In genomic region chr1:205226868-205227583, GRCh38 we compare ENCODE assay signal across 8 cellular contexts. TPM values are rescaled to one million over a fixed set of nuclear protein-coding genes. Genes with fewer than 3 reads are reported as not detected.
DNase-seq lines count a peak whose midpoint lies in the region; ATAC-seq and TF ChIP-seq lines count a peak whose summit lies in the region.

No MANE protein-coding gene starts in this region.

- intact Hi-C loops in colonic mucosa (cut with DNase I), result no loop called here
- intact Hi-C loops in aorta (cut with DNase I), result no loop called here

- ATAC-seq in aorta (ENCODE audit: low FRiP score), result no peak
- ATAC-seq in GM18907 (IDR thresholded peaks at IDR 0.05; ENCODE audit: unreplicated experiment), result no peak

- DNase-seq in NCI-H1092 treated with DMSO at 0.1 percent for 48 hours (lab: John Stamatoyannopoulos, UW) (peak; percentile 43), NCI-H1092 (lab: John Stamatoyannopoulos, UW) (no peak), colonic mucosa (no peak), aorta (no peak), SKM-1 treated with dmso at 0.1 percent for 144 hours (lab: John Stamatoyannopoulos, UW; ENCODE audit: unreplicated experiment) (no peak)

- no peaks in the 10 kb centered on the region for H3K9me2 ChIP-seq in OCI-LY1 (ENCODE audit: low read depth, low read length)

- peaks cover 36% of the 10 kb centered on the region for H3K4me1 ChIP-seq in OCI-LY1 (ENCODE audit: insufficient read depth, low read length, severe bottlenecking)
- peaks cover 18% of the 10 kb centered on the region for H3K4me1 ChIP-seq in colonic mucosa
- H3K4me1 ChIP-seq in mononuclear cell (ENCODE audit: insufficient read depth, low read length), result peaks cover 36% of the 10 kb centered on the region
- no peaks in the 10 kb centered on the region for H3K4me1 ChIP-seq in aorta (ENCODE audit: control insufficient read depth in 1 of 2, insufficient read depth in 2 of 2, low read length in 2 of 2)

- H3K27me3 ChIP-seq in OCI-LY1 (ENCODE audit: insufficient read depth, low read length), result no peaks in the 10 kb centered on the region
- H3K27me3 ChIP-seq in colonic mucosa, result peaks cover 6% of the 10 kb centered on the region
- peaks cover 31% of the 10 kb centered on the region for H3K27me3 ChIP-seq in mononuclear cell (ENCODE audit: insufficient read depth, low read length)
- no peaks in the 10 kb centered on the region for H3K27me3 ChIP-seq in aorta (ENCODE audit: control insufficient read depth in 1 of 2, insufficient read depth in 2 of 2, low read length in 1 of 2)

- H4K20me1 ChIP-seq in OCI-LY1 (ENCODE audit: insufficient read depth, low read length), result no peaks in the 10 kb centered on the region

- H3K9ac ChIP-seq in OCI-LY1 (ENCODE audit: low read length) (peak overlapping the region; percentile 32; the same call in 1 of the 2 replicates), colonic mucosa (ENCODE audit: low read depth in 2 of 2, low read length in 2 of 2) (peak overlapping the region; percentile 28 to 67)

- peak overlapping the region; percentile 78 for H3K4me2 ChIP-seq in OCI-LY1 (ENCODE audit: low read length)

- H3K79me2 ChIP-seq in OCI-LY1 (ENCODE audit: insufficient read depth, low read length), result no peaks in the 10 kb centered on the region

- no peaks in the 10 kb centered on the region for H3F3A ChIP-seq in OCI-LY1 (ENCODE audit: insufficient read depth, low read length)

- 13 to 14% methylated on average over 8 of the region's 8 CpGs for WGBS in aorta, 2 donors

- no peak overlapping the region for H2AFZ ChIP-seq in OCI-LY1 (ENCODE audit: low read length)

- H3K27ac ChIP-seq in OCI-LY1 (ENCODE audit: low read depth, low read length, poor library complexity, severe bottlenecking) (no peak overlapping the region), colonic mucosa (no peak overlapping the region), aorta (ENCODE audit: low read depth in 1 of 2, low read length in 2 of 2) (no peak overlapping the region)

- H3K36me3 ChIP-seq in OCI-LY1 (ENCODE audit: insufficient read depth, low read length), result no peaks in the 10 kb centered on the region
- H3K36me3 ChIP-seq in colonic mucosa, result no peaks in the 10 kb centered on the region
- H3K36me3 ChIP-seq in aorta (ENCODE audit: control insufficient read depth in 1 of 2, insufficient read depth in 2 of 2, low read length in 1 of 2), result no peaks in the 10 kb centered on the region

- peak overlapping the region; percentile 63 for H3K4me3 ChIP-seq in OCI-LY1 (ENCODE audit: low read depth, low read length, poor library complexity, severe bottlenecking)
- H3K4me3 ChIP-seq in colonic mucosa, result peak overlapping the region; percentile 49
- H3K4me3 ChIP-seq in mononuclear cell (ENCODE audit: low read length), result peak overlapping the region; percentile 39
- H3K4me3 ChIP-seq in aorta (ENCODE audit: low read length in 2 of 2), result peak overlapping the region; percentile 69 to 79

- TF ChIP-seq CTCF in OCI-LY1 (IDR thresholded peaks at IDR 0.05; ENCODE audit: low read length) (no peak), colonic mucosa (IDR thresholded peaks at IDR 0.05) (no peak)

- H3K9me3 ChIP-seq in OCI-LY1 (ENCODE audit: low read length) (no peaks in the 10 kb centered on the region), colonic mucosa (no peaks in the 10 kb centered on the region), mononuclear cell (ENCODE audit: low read depth, low read length) (no peaks in the 10 kb centered on the region), aorta (ENCODE audit: control insufficient read depth, low read length) (no peaks in the 10 kb centered on the region)

RNA-seq across cellular contexts. Expression of gene TMCC2, which starts 0.7 kb away (rescaled TPM):
- total RNA-seq in colonic mucosa, result under 1 TPM; 0.25 to 0.88 TPM
- total RNA-seq in mononuclear cell, result 4.3 TPM
- total RNA-seq in aorta, result 1 to 10 TPM; 6.2 to 8.2 TPM
- polyA plus RNA-seq in aorta, result 1 to 10 TPM in 1 of 2 donors, under 1 TPM in 1; 0.69 to 1.0 TPM

RNA-seq across cellular contexts. Expression of gene DSTYK, which starts 15.5 kb away (rescaled TPM):
- total RNA-seq in colonic mucosa, result 1 to 10 TPM; 4.5 to 5.7 TPM
- total RNA-seq in mononuclear cell, result 16.3 TPM
- total RNA-seq in aorta, result 10 to 100 TPM; 14.3 to 17.6 TPM
- 1 to 10 TPM; 4.3 to 5.3 TPM for polyA plus RNA-seq in aorta
